1 cellular context compared by ENCODE assay signal in genomic region chr7:157432957-157433576, GRCh38.
TF ChIP-seq lines count a peak whose summit lies in the region.

No MANE protein-coding gene starts in this region.

TF ChIP-seq in GM23338, 12 proteins besides CTCF, POLR2A, EP300 and RAD21 (continued from another document):
- TF ChIP-seq ZNF462 (CRISPR knock-in tag; IDR thresholded peaks at IDR 0.05) (no peak), ZNF331 (CRISPR knock-in tag; IDR thresholded peaks at IDR 0.05; ENCODE audit: low read depth) (no peak), CREB1 (CRISPR knock-in tag; IDR thresholded peaks at IDR 0.05; ENCODE audit: low read depth) (no peak), POLR2AphosphoS5 (IDR thresholded peaks at IDR 0.05; ENCODE audit: low read depth) (no peak), EZH2phosphoT487 (IDR thresholded peaks at IDR 0.05; ENCODE audit: unreplicated experiment) (no peak), ZNF114 (CRISPR knock-in tag; IDR thresholded peaks at IDR 0.05) (no peak), EZH2 (IDR thresholded peaks at IDR 0.05; ENCODE audit: low read depth, unreplicated experiment) (no peak), JUNB (IDR thresholded peaks at IDR 0.05; ENCODE audit: unreplicated experiment) (no peak), STAT1 (IDR thresholded peaks at IDR 0.05; ENCODE audit: unreplicated experiment) (no peak)
